Comparison of ENCODE assay signal across 17 cellular contexts in the genomic region with DNA sequence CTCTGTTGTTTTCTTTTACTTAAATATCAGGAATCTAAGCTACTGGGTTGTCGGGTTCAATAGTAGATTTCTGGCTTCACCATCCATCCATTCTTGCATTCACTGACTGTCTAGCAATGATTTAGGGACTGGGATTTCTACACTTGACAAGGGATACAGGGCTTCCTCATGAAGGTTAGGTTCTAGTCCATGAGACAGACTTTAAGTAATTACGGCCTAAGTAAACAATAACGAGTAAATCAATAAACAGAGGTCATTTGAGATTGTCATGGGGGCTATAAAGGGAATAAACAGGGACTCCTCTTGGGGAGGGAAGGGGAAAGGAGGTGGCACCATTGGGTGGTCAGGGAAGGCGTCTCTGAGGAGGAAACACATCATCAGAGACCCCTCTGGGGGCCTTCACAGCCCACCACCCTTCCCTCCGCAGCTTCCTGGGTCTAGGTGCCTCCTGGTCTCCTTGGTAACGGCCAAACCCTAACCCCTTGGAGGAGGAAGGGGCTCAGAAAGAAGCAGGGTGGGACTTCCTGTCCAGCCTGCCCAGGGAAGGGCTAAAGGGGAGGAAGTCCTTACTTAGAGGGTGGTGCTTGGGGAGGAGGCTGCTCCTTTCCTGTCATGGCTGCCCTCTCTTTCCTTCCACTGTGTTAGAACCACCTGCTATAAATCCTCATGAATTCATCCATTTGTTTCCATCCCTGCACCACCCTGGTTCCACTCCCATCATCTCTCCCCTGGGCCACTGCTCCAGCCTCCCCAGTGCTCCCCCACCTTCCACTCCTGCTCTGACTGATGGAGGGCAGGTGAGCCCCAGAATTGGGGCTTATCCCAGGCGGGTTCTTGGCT. TPM values are rescaled to one million over a fixed set of nuclear protein-coding genes. Genes with fewer than 3 reads are reported as not detected.
DNase-seq lines count a peak whose midpoint lies in the region; ATAC-seq and TF ChIP-seq lines count a peak whose summit lies in the region.
"Had no signal": no experiment of that assay in that cellular context is flagged by ENCODE, and none has a peak within 500 bp of the region (broad histone marks: within the 10 kb centered on the region; RNA-seq: fewer than 3 reads in every experiment).

No MANE protein-coding gene starts in this region.

- H2AK5ac ChIP-seq in trophoblast cell (ENCODE audit: low read length), result no peak overlapping the region

- no peak overlapping the region for H3K14ac ChIP-seq in trophoblast cell (ENCODE audit: low read length)

- H3K27me3 ChIP-seq in DND-41 (ENCODE audit: insufficient read depth, low read length, poor library complexity) (peaks cover 4% of the 10 kb centered on the region), RWPE2 (ENCODE audit: insufficient read depth, poor library complexity, severe bottlenecking) (peaks cover 5% of the 10 kb centered on the region), right lobe of liver (no peaks in the 10 kb centered on the region), trophoblast cell (ENCODE audit: insufficient read depth, low read length) (no peaks in the 10 kb centered on the region)
- H3K27me3 ChIP-seq: BE2C had no signal

- TF ChIP-seq POLR2A in right lobe of liver (IDR thresholded peaks at IDR 0.05), result no peak

- no peaks in the 10 kb centered on the region for H3K79me1 ChIP-seq in trophoblast cell (ENCODE audit: low read length)

- H3K4me3 ChIP-seq in DND-41 (ENCODE audit: low read depth in 1 of 2, low read length in 2 of 2) (no peak overlapping the region), RWPE2 (ENCODE audit: severe bottlenecking) (no peak overlapping the region), right lobe of liver (no peak overlapping the region), trophoblast cell (ENCODE audit: low read depth, low read length) (peak overlapping the region; percentile 18)

- H3K9ac ChIP-seq in DND-41 (ENCODE audit: low read depth, low read length) (no peak overlapping the region), trophoblast cell (ENCODE audit: low read length) (no peak overlapping the region)

- H2AFZ ChIP-seq in DND-41 (ENCODE audit: low read depth, low read length) (0 out of 2 replicates have a peak overlapping the region, but pooled peaks have one; percentile 17), trophoblast cell (ENCODE audit: insufficient read depth, low read length, poor library complexity) (no peak overlapping the region)

- H3K4me1 ChIP-seq in DND-41 (ENCODE audit: insufficient read depth, low read length), result no peaks in the 10 kb centered on the region
- H3K4me1 ChIP-seq in RWPE2 (ENCODE audit: insufficient read depth, poor library complexity, severe bottlenecking), result no peaks in the 10 kb centered on the region
- peaks cover 0 to 18% (median 4%) of the 10 kb centered on the region in 4 donors for H3K4me1 ChIP-seq in right lobe of liver
- no peaks in the 10 kb centered on the region for H3K4me1 ChIP-seq in trophoblast cell (ENCODE audit: control insufficient read depth in 1 of 2, insufficient read depth in 2 of 2, low read length in 2 of 2)
- H3K4me1 ChIP-seq: BE2C had no signal

- WGBS in right lobe of liver (ENCODE audit: insufficient coverage, low coverage, low lambda C conversion rate, missing lambda C conversion rate), result 51% methylated on average over 5 of the region's 7 CpGs
- no CpG with 5 or more reads among the region's 7 CpGs for WGBS in trophoblast cell (ENCODE audit: extremely low coverage, insufficient coverage, insufficient read length)

- H3K36me3 ChIP-seq in DND-41 (ENCODE audit: insufficient read depth, low read length) (no peaks in the 10 kb centered on the region), RWPE2 (ENCODE audit: low read depth) (no peaks in the 10 kb centered on the region), right lobe of liver (no peaks in the 10 kb centered on the region), trophoblast cell (ENCODE audit: control insufficient read depth in 1 of 2, insufficient read depth in 2 of 2, low read length in 2 of 2) (no peaks in the 10 kb centered on the region)
- H3K36me3 ChIP-seq: BE2C had no signal

- H4K20me1 ChIP-seq in DND-41 (ENCODE audit: insufficient read depth, low read length), result no peaks in the 10 kb centered on the region

- no peak overlapping the region for H4K91ac ChIP-seq in trophoblast cell (ENCODE audit: low read depth, low read length)

- no peak for DNase-seq in DND-41
- no peak for DNase-seq in RWPE2 (ENCODE audit: low spot score)
- DNase-seq in right lobe of liver, result no peak
- DNase-seq in trophoblast cell, result no peak
- no peak for DNase-seq in DMS 273 (lab: John Stamatoyannopoulos, UW; ENCODE audit: unreplicated experiment)
- no peak for DNase-seq in stimulated activated naive CD4-positive, alpha-beta T cell treated with Interleukin-2 at 50 U/mL for 16 hours (lab: John Stamatoyannopoulos, UW)
- DNase-seq in kidney tubule cell (ENCODE audit: low spot score), result no peak
- DNase-seq: BE2C; CD4-positive, alpha-beta memory T cell; DMS153; DMS79 treated with DMSO at 0.1 percent for 48 hours; GDM1; GOT3; H9; IMR-90 had no signal

- no peak overlapping the region for H3K23ac ChIP-seq in trophoblast cell (ENCODE audit: low read length)

- intact Hi-C loops in right lobe of liver (cut with DNase I), result no loop called here

- no peak overlapping the region for H2BK12ac ChIP-seq in trophoblast cell (ENCODE audit: low read length)

- H3K18ac ChIP-seq in trophoblast cell (ENCODE audit: low read length), result no peak overlapping the region

- H3K27ac ChIP-seq in DND-41 (ENCODE audit: low read length) (no peak overlapping the region), RWPE2 (ENCODE audit: poor library complexity, severe bottlenecking) (no peak overlapping the region), right lobe of liver (peak overlapping the region in 2 of 3 donors; percentile 36 to 50), trophoblast cell (ENCODE audit: low read depth, low read length) (no peak overlapping the region)
- H3K27ac ChIP-seq: C4-2B had no signal

- H4K8ac ChIP-seq in trophoblast cell (ENCODE audit: low read depth, low read length), result no peak overlapping the region

- no peak overlapping the region for H3K4ac ChIP-seq in trophoblast cell (ENCODE audit: low read depth, low read length)

- no peak overlapping the region for H4K12ac ChIP-seq in trophoblast cell (ENCODE audit: low read depth, low read length)

- H2BK120ac ChIP-seq in trophoblast cell (ENCODE audit: insufficient read depth, low read length, poor library complexity), result no peak overlapping the region

- ATAC-seq in DND-41 (ENCODE audit: insufficient read depth, low read depth), result no peak
- peak; percentile 30; the same call in 1 of the 3 replicates for ATAC-seq in RWPE2 (ENCODE audit: low read depth)
- peak; percentile 47 to 76 (median 69) for ATAC-seq in right lobe of liver

- no peaks in the 10 kb centered on the region for H3K79me2 ChIP-seq in DND-41 (ENCODE audit: insufficient read depth, low read length)
- H3K79me2 ChIP-seq in trophoblast cell (ENCODE audit: control insufficient read depth, insufficient read depth, low read length, poor library complexity), result no peaks in the 10 kb centered on the region

- H2BK5ac ChIP-seq in trophoblast cell (ENCODE audit: low read depth, low read length, poor library complexity), result no peak overlapping the region

- no peak overlapping the region for H3K4me2 ChIP-seq in DND-41 (ENCODE audit: insufficient read depth, low read length)
- H3K4me2 ChIP-seq in trophoblast cell (ENCODE audit: low read length), result no peak overlapping the region

- H3K9me3 ChIP-seq in DND-41 (ENCODE audit: insufficient read depth, low read length, severe bottlenecking), result no peaks in the 10 kb centered on the region
- no peaks in the 10 kb centered on the region for H3K9me3 ChIP-seq in RWPE2 (ENCODE audit: severe bottlenecking)
- no peaks in the 10 kb centered on the region for H3K9me3 ChIP-seq in right lobe of liver
- H3K9me3 ChIP-seq in trophoblast cell (ENCODE audit: insufficient read depth, low read depth, low read length), result peaks cover 10% of the 10 kb centered on the region
- H3K9me3 ChIP-seq: BE2C had no signal

- TF ChIP-seq CTCF in DND-41 (IDR thresholded peaks at IDR 0.05; ENCODE audit: borderline replicate concordance, extremely low read depth, low read length, poor library complexity, severe bottlenecking), result no peak
- no peak for TF ChIP-seq CTCF in RWPE2 (IDR thresholded peaks at IDR 0.05; ENCODE audit: poor library complexity, severe bottlenecking)
- TF ChIP-seq CTCF in right lobe of liver (IDR thresholded peaks at IDR 0.05), result no peak

RNA-seq across cellular contexts. Expression of gene BPIFB4, which starts 33.3 kb away (rescaled TPM):
- not detected for total RNA-seq in right lobe of liver
- not detected in 2 replicates for polyA plus RNA-seq in trophoblast cell (2013)
- total RNA-seq: CD4-positive, alpha-beta memory T cell; H9; IMR-90 had no signal
- polyA plus RNA-seq: AG04450; CD4-positive, alpha-beta memory T cell; IMR-90 had no signal

RNA-seq across cellular contexts. Expression of gene BPIFA2, which starts 55.2 kb away (rescaled TPM):
- not detected for total RNA-seq in right lobe of liver
- not detected in 2 replicates for polyA plus RNA-seq in trophoblast cell (2013)
- total RNA-seq: CD4-positive, alpha-beta memory T cell; H9; IMR-90 had no signal
- polyA plus RNA-seq: AG04450; CD4-positive, alpha-beta memory T cell; IMR-90 had no signal

RNA-seq across cellular contexts. Expression of gene BPIFB3, which starts 59.1 kb away (rescaled TPM):
- not detected for total RNA-seq in right lobe of liver
- not detected in 2 replicates for polyA plus RNA-seq in trophoblast cell (2013)
- total RNA-seq: CD4-positive, alpha-beta memory T cell; H9; IMR-90 had no signal
- polyA plus RNA-seq: AG04450; CD4-positive, alpha-beta memory T cell; IMR-90 had no signal

Comparison
In these comparisons a context has a peak if more than half of its experiments do, and no peak if none do; other contexts are left out.
1. H3K27ac ChIP-seq: peak in right lobe of liver (2 of 3); none in DND-41 (single experiment), RWPE2 (single experiment) and trophoblast cell (single experiment).